In genomic region chr12:124681779-124682391, GRCh38 we compare ENCODE assay signal across 1 cellular context.
A peak's percentile ranks its signal among the peaks of the same experiment; 100 is the strongest.
TF ChIP-seq lines count a peak whose summit lies in the region.

No MANE protein-coding gene starts in this region.

TF ChIP-seq in HepG2, 621 proteins besides CTCF, POLR2A, EP300 and RAD21 (continued from another document):
- no peak for TF ChIP-seq ZNF737 (CRISPR knock-in tag; IDR thresholded peaks at IDR 0.05; ENCODE audit: borderline replicate concordance)
- TF ChIP-seq CEBPG (CRISPR knock-in tag; IDR thresholded peaks at IDR 0.05): no peak
- TF ChIP-seq ATF7 (IDR thresholded peaks at IDR 0.05): peak; percentile 68
- TF ChIP-seq ATF7 (CRISPR knock-in tag; IDR thresholded peaks at IDR 0.05): no peak
